1 cellular context compared by ENCODE assay signal in genomic region chr5:77775773-77776605, GRCh38.
TF ChIP-seq lines count a peak whose summit lies in the region.

Gene TBCA (minus strand): TSS chr5:77776339. CDS start chr5:77776257, 82 bp downstream.

TF ChIP-seq in HepG2, 621 proteins besides CTCF, POLR2A, EP300 and RAD21 (continued from another document):
- no peak for TF ChIP-seq JUN (CRISPR knock-in tag; IDR thresholded peaks at IDR 0.05)
- no peak for TF ChIP-seq ELF4 (CRISPR knock-in tag; IDR thresholded peaks at IDR 0.05; ENCODE audit: borderline replicate concordance)
- TF ChIP-seq IKZF1 (IDR thresholded peaks at IDR 0.05): no peak
- no peak for TF ChIP-seq ZNF710 (CRISPR knock-in tag; IDR thresholded peaks at IDR 0.05; ENCODE audit: borderline replicate concordance)
- TF ChIP-seq POGK (CRISPR knock-in tag; conservative IDR thresholded peaks at IDR 0.05): peak; percentile 53
- peak; percentile 66 for TF ChIP-seq HOXA5 (CRISPR knock-in tag; IDR thresholded peaks at IDR 0.05)
- TF ChIP-seq ZSCAN22 (CRISPR knock-in tag; IDR thresholded peaks at IDR 0.05): no peak
- TF ChIP-seq BCL3 (CRISPR knock-in tag; IDR thresholded peaks at IDR 0.05): peak; percentile 89; the same call in 1 of the 2 replicates
- TF ChIP-seq ZNF350 (CRISPR knock-in tag; IDR thresholded peaks at IDR 0.05; ENCODE audit: borderline replicate concordance, low read depth): no peak
- no peak for TF ChIP-seq TFAP4 (IDR thresholded peaks at IDR 0.05; ENCODE audit: borderline replicate concordance, low read depth)
- no peak for TF ChIP-seq DDIT3 (CRISPR knock-in tag; IDR thresholded peaks at IDR 0.05)
- TF ChIP-seq RBM39 (IDR thresholded peaks at IDR 0.05; ENCODE audit: low read depth, low read length, poor library complexity, severe bottlenecking): peak; percentile 82
- TF ChIP-seq HINFP (CRISPR knock-in tag; IDR thresholded peaks at IDR 0.05; ENCODE audit: low read depth): no peak
- no peak; the same call in none of the 2 replicates for TF ChIP-seq MTA1 (CRISPR knock-in tag; IDR thresholded peaks at IDR 0.05; ENCODE audit: borderline replicate concordance)
- TF ChIP-seq ZNF512 (CRISPR knock-in tag; IDR thresholded peaks at IDR 0.05): no peak
- TF ChIP-seq CBX2 (IDR thresholded peaks at IDR 0.05; ENCODE audit: low read depth, low read length): no peak
- TF ChIP-seq CBX2 (CRISPR knock-in tag; IDR thresholded peaks at IDR 0.05; ENCODE audit: low read depth): no peak
- TF ChIP-seq ZNF569 (CRISPR knock-in tag; IDR thresholded peaks at IDR 0.05; ENCODE audit: borderline replicate concordance): no peak
- no peak for TF ChIP-seq ZNF652 (CRISPR knock-in tag; IDR thresholded peaks at IDR 0.05; ENCODE audit: borderline replicate concordance, low read depth)
- TF ChIP-seq ZNF691 (CRISPR knock-in tag; IDR thresholded peaks at IDR 0.05; ENCODE audit: borderline replicate concordance, low read depth): peak; percentile 79; the same call in 1 of the 2 replicates
- TF ChIP-seq HCFC1 (IDR thresholded peaks at IDR 0.05; ENCODE audit: low read depth, low read length): no peak
- TF ChIP-seq TAF15 (IDR thresholded peaks at IDR 0.05; ENCODE audit: low read depth, low read length, poor library complexity, severe bottlenecking): peak; percentile 28
- TF ChIP-seq ZNF280B (CRISPR knock-in tag; IDR thresholded peaks at IDR 0.05; ENCODE audit: borderline replicate concordance): no peak
- TF ChIP-seq MAZ (IDR thresholded peaks at IDR 0.05; ENCODE audit: borderline replicate concordance, low read depth, low read length): 0 out of 2 replicates have a peak, but pooled peaks have one; percentile 41
- peak; percentile 86 for TF ChIP-seq MAZ (CRISPR knock-in tag; IDR thresholded peaks at IDR 0.05; ENCODE audit: low read depth)
- TF ChIP-seq SP2 (CRISPR knock-in tag; IDR thresholded peaks at IDR 0.05): no peak; the same call in 1 of the 2 replicates
- no peak for TF ChIP-seq TRAFD1 (CRISPR knock-in tag; IDR thresholded peaks at IDR 0.05; ENCODE audit: borderline replicate concordance)
- 0 out of 4 replicates have a peak, but pooled peaks of 1 of the 2 experiments have one; percentile 41 for TF ChIP-seq ATF4 (CRISPR knock-in tag; IDR thresholded peaks at IDR 0.05)
- TF ChIP-seq ZNF224 (CRISPR knock-in tag; IDR thresholded peaks at IDR 0.05): peak; percentile 84; the same call in 1 of the 2 replicates
- TF ChIP-seq HDAC1 (CRISPR knock-in tag; IDR thresholded peaks at IDR 0.05): peak; percentile 79
- no peak for TF ChIP-seq PCBP2 (optimal IDR thresholded peaks at IDR 0.05; ENCODE audit: low read depth, low read length, poor library complexity, severe bottlenecking)
- TF ChIP-seq KDM6A (CRISPR knock-in tag; IDR thresholded peaks at IDR 0.05; ENCODE audit: low read depth): no peak
- no peak for TF ChIP-seq NFE2L2 (IDR thresholded peaks at IDR 0.05; ENCODE audit: low read length)
- no peak for TF ChIP-seq PLRG1 (conservative IDR thresholded peaks at IDR 0.05)
- TF ChIP-seq POLR2AphosphoS2 (IDR thresholded peaks at IDR 0.05; ENCODE audit: low read depth, low read length): no peak
- TF ChIP-seq FOXJ3 (CRISPR knock-in tag; IDR thresholded peaks at IDR 0.05; ENCODE audit: borderline replicate concordance): no peak
- TF ChIP-seq SIN3B (IDR thresholded peaks at IDR 0.05; ENCODE audit: low read length): no peak
- no peak for TF ChIP-seq EZH2 (conservative IDR thresholded peaks at IDR 0.05; ENCODE audit: low read depth, low read length)
- TF ChIP-seq SPEN (CRISPR knock-in tag; IDR thresholded peaks at IDR 0.05; ENCODE audit: low read depth): peak; percentile 97
- no peak for TF ChIP-seq NFE2 (CRISPR knock-in tag; IDR thresholded peaks at IDR 0.05)
- TF ChIP-seq ZFP41 (CRISPR knock-in tag; IDR thresholded peaks at IDR 0.05; ENCODE audit: borderline replicate concordance): no peak
